8 cellular contexts compared by ENCODE assay signal in the genomic region with DNA sequence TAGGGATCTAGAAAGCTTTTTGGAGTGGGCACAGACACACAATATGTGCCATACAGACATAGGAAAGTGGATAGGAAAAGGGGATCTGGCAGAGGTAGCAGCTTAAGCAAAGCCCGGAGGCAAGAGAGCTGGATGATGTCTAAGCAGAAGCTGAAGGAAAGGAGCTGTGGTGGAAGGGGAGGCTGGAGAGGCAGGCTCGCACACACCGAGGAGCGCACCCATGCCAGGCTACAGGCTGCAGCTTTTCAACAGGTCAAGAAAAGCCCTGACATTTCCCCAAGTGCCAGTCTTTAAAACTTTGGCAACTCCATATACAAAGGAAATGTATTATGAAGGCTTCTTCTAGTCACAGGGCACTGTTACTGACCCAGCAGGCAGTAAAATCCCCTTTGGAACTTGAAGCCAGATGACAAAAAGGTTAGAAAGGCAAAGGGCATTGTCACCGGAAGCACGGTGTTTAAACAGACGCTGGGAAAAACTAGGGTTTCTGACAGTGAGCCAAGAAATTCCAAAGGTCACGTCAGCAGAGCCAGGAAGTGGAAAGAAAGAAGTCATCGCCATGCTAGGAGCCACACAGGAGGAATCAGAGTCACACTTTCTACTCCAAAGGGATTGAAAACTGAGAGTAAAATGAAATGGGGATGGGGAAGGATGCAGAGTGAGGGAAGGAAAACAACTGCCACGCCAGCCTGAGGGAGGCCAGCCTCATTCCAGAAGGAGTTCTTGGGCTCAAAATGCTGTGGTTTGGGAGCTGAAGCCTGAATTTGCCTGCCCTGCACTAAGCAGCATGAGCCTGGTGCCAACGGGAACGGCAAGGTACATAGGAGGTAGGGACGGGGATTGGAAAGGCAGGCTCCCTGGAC.
DNase-seq lines count a peak whose midpoint lies in the region; ATAC-seq and TF ChIP-seq lines count a peak whose summit lies in the region.

No MANE protein-coding gene starts in this region.

- in situ Hi-C loops in Caki2 (cut with HindIII; ENCODE audit: low pct_unique_long_range_greater_than_20kb, low sequenced_read_pairs), result no loop called here

- H3K4me3 Mint-ChIP-seq in natural killer cell, result no peak overlapping the region

- no peaks in the 10 kb centered on the region for H3K9me3 Mint-ChIP-seq in natural killer cell

- H3K36me3 Mint-ChIP-seq in natural killer cell, result no peaks in the 10 kb centered on the region

- peak overlapping the region; percentile 82 for H2AFZ ChIP-seq in parathyroid adenoma

- intact Hi-C loops in natural killer cell (cut with micrococcal nuclease), result no loop called here

- no peak overlapping the region for H3K4me3 ChIP-seq in fibroblast of mammary gland (ENCODE audit: control insufficient read depth, low read depth, low read length)
- H3K4me3 ChIP-seq in parathyroid adenoma (ENCODE audit: low read depth, low read length), result no peak overlapping the region

- no peak overlapping the region for H3K4me2 ChIP-seq in parathyroid adenoma (ENCODE audit: low read length)

- DNase-seq in Caki2 (ENCODE audit: low read depth) (peak; percentile 84), fibroblast of mammary gland (ENCODE audit: low read depth) (peak; percentile 81), NCI-H2196 (lab: John Stamatoyannopoulos, UW; ENCODE audit: unreplicated experiment) (no peak), natural killer cell (no peak), NCI-H128 (lab: John Stamatoyannopoulos, UW; ENCODE audit: unreplicated experiment) (no peak), CD1c-positive myeloid dendritic cell (ENCODE audit: extremely low spot score) (no peak)

- H3K27ac Mint-ChIP-seq in natural killer cell, result no peak overlapping the region

- H3K36me3 ChIP-seq in parathyroid adenoma (ENCODE audit: control insufficient read depth, insufficient read depth, low read length), result no peaks in the 10 kb centered on the region

- H3K79me2 ChIP-seq in parathyroid adenoma, result no peaks in the 10 kb centered on the region

- no peak overlapping the region for H3K9ac ChIP-seq in parathyroid adenoma

- H3K27me3 Mint-ChIP-seq in natural killer cell (ENCODE audit: low read depth in 2 of 2), result peaks cover 3 to 7% of the 10 kb centered on the region in 2 donors

- H3K4me1 ChIP-seq in parathyroid adenoma, result peaks cover 16% of the 10 kb centered on the region

- H3K27ac ChIP-seq in parathyroid adenoma, result peak overlapping the region; percentile 73

- no peak for TF ChIP-seq CTCF in fibroblast of mammary gland (conservative IDR thresholded peaks at IDR 0.05; ENCODE audit: control insufficient read depth, insufficient read depth, low read depth, low read length)
- no peak for TF ChIP-seq CTCF in parathyroid adenoma (IDR thresholded peaks at IDR 0.05)
- no peak for TF ChIP-seq CTCF in natural killer cell (IDR thresholded peaks at IDR 0.05)

- H3K4me1 Mint-ChIP-seq in natural killer cell, result no peaks in the 10 kb centered on the region

- H3K9me3 ChIP-seq in parathyroid adenoma (ENCODE audit: control insufficient read depth, low read length), result no peaks in the 10 kb centered on the region

- no peaks in the 10 kb centered on the region for H3K27me3 ChIP-seq in parathyroid adenoma (ENCODE audit: control insufficient read depth, insufficient read depth, low read length)

- no peak for ATAC-seq in natural killer cell

TF ChIP-seq in PFSK-1, 5 proteins besides CTCF, POLR2A, EP300 and RAD21:
- TF ChIP-seq SIN3A (IDR thresholded peaks at IDR 0.05; ENCODE audit: borderline replicate concordance, insufficient read depth, low read length) (peak; percentile 76; the same call in 1 of the 2 replicates), TAF1 (IDR thresholded peaks at IDR 0.05; ENCODE audit: borderline replicate concordance, insufficient read depth, low read length) (0 out of 2 replicates have a peak, but pooled peaks have one; percentile 47), FOXP2 (optimal IDR thresholded peaks at IDR 0.05; ENCODE audit: borderline replicate concordance, extremely low read depth, extremely low read length, insufficient read depth) (no peak), POLR2AphosphoS5 (IDR thresholded peaks at IDR 0.05; ENCODE audit: low read depth, low read length) (peak; percentile 47; the same call in 1 of the 2 replicates)
- TF ChIP-seq, protein P1, sequence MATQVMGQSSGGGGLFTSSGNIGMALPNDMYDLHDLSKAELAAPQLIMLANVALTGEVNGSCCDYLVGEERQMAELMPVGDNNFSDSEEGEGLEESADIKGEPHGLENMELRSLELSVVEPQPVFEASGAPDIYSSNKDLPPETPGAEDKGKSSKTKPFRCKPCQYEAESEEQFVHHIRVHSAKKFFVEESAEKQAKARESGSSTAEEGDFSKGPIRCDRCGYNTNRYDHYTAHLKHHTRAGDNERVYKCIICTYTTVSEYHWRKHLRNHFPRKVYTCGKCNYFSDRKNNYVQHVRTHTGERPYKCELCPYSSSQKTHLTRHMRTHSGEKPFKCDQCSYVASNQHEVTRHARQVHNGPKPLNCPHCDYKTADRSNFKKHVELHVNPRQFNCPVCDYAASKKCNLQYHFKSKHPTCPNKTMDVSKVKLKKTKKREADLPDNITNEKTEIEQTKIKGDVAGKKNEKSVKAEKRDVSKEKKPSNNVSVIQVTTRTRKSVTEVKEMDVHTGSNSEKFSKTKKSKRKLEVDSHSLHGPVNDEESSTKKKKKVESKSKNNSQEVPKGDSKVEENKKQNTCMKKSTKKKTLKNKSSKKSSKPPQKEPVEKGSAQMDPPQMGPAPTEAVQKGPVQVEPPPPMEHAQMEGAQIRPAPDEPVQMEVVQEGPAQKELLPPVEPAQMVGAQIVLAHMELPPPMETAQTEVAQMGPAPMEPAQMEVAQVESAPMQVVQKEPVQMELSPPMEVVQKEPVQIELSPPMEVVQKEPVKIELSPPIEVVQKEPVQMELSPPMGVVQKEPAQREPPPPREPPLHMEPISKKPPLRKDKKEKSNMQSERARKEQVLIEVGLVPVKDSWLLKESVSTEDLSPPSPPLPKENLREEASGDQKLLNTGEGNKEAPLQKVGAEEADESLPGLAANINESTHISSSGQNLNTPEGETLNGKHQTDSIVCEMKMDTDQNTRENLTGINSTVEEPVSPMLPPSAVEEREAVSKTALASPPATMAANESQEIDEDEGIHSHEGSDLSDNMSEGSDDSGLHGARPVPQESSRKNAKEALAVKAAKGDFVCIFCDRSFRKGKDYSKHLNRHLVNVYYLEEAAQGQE (IDR thresholded peaks at IDR 0.05; ENCODE audit: insufficient read depth in 1 of 2, low read depth in 2 of 2, low read length in 2 of 2), result peak in 1 of 2 experiments; percentile 72; a peak in 1 of 4 replicates
TF ChIP-seq in PFSK-1: peak in this region for 4.

Comparison
In these comparisons a context has a peak if more than half of its experiments do, and no peak if none do; other contexts are left out.
1. DNase-seq: peak in Caki2 (single experiment) and fibroblast of mammary gland (single experiment); none in NCI-H2196 (single experiment), natural killer cell (single experiment), NCI-H128 (single experiment) and CD1c-positive myeloid dendritic cell (single experiment).